ENCODE assay signal across 1 cellular context in the genomic region with DNA sequence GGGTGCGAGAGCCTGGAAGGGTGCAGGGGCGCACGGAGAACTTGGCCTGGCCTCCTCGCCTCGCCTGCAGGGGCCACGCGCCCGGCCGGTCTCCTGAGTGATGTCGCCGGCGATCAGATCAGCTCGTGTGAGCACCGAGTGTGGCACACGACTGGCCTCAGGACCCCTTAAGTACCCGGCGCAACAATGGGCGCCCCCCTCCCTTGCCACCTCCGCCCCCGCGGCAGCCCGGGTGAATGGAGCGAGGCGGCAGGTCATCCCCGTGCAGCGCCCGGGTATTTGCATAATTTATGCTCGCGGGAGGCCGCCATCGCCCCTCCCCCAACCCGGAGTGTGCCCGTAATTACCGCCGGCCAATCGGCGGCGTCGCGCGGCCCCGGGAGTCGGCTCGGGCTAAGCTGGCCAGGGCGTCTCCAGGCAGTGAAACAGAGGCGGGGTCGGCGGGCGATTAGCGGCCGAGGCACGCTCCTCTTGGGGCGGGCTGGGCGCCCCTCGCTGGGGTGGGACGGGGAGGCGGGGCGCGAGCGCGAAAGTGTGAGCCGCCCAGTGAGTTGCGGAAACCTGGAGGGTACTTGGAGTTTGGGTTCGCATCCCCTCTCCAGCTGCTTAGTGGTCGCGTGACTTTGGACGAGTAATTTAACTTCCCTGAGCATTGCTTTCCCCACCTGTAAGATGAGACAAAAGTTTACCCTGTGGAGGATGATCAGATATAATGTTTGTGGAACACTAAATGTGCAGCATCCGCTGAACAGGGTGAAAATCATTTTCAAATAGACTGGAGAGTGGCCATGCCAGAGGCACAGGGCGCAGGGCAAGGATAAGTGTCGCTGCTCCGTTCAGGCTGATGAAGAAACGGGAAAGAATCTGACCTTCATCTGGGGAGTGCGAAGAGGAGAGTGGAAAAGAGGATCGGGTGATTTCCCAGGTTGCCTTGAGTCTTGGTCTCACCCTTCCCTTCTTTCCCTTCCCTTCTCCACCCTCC.
A peak's percentile ranks its signal among the peaks of the same experiment; 100 is the strongest.
TF ChIP-seq lines count a peak whose summit lies in the region.

TSS of gene NEUROG1 (minus strand) at position 145 of the 982 bp plus-strand sequence. CDS start 274 bp downstream, outside the sequence.

TF ChIP-seq in H1, 55 proteins besides CTCF, POLR2A, EP300 and RAD21:
- TF ChIP-seq, protein P1, sequence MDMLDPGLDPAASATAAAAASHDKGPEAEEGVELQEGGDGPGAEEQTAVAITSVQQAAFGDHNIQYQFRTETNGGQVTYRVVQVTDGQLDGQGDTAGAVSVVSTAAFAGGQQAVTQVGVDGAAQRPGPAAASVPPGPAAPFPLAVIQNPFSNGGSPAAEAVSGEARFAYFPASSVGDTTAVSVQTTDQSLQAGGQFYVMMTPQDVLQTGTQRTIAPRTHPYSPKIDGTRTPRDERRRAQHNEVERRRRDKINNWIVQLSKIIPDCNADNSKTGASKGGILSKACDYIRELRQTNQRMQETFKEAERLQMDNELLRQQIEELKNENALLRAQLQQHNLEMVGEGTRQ (IDR thresholded peaks at IDR 0.05; ENCODE audit: low read length): no peak
- peak; percentile 3 for TF ChIP-seq RNF2 (IDR thresholded peaks at IDR 0.05; ENCODE audit: borderline replicate concordance, low read depth, low read length, missing control alignments, poor library complexity, severe bottlenecking)
- no peak for TF ChIP-seq TCF12 (IDR thresholded peaks at IDR 0.05; ENCODE audit: low read depth, low read length)
- 0 out of 4 replicates have a peak, but pooled peaks of 1 of the 2 experiments have one; percentile 14 for TF ChIP-seq HDAC2 (IDR thresholded peaks at IDR 0.05; ENCODE audit: borderline replicate concordance in 1 of 2, low read depth in 2 of 2, low read length in 2 of 2)
- TF ChIP-seq PHF8 (conservative IDR thresholded peaks at IDR 0.05; ENCODE audit: low read depth, low read length): no peak
- TF ChIP-seq CHD1 (IDR thresholded peaks at IDR 0.05; ENCODE audit: low read depth, low read length): no peak
- TF ChIP-seq CBX5 (IDR thresholded peaks at IDR 0.05; ENCODE audit: low read depth, low read length): no peak
- TF ChIP-seq GABPA (IDR thresholded peaks at IDR 0.05; ENCODE audit: borderline replicate concordance, insufficient read depth, low read length): no peak
- TF ChIP-seq EZH2 (IDR thresholded peaks at IDR 0.05; ENCODE audit: low read depth, low read length, severe bottlenecking): peak; percentile 26
- TF ChIP-seq, protein P2, sequence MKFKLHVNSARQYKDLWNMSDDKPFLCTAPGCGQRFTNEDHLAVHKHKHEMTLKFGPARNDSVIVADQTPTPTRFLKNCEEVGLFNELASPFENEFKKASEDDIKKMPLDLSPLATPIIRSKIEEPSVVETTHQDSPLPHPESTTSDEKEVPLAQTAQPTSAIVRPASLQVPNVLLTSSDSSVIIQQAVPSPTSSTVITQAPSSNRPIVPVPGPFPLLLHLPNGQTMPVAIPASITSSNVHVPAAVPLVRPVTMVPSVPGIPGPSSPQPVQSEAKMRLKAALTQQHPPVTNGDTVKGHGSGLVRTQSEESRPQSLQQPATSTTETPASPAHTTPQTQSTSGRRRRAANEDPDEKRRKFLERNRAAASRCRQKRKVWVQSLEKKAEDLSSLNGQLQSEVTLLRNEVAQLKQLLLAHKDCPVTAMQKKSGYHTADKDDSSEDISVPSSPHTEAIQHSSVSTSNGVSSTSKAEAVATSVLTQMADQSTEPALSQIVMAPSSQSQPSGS (IDR thresholded peaks at IDR 0.05; ENCODE audit: low read length): no peak
- TF ChIP-seq, protein P3, sequence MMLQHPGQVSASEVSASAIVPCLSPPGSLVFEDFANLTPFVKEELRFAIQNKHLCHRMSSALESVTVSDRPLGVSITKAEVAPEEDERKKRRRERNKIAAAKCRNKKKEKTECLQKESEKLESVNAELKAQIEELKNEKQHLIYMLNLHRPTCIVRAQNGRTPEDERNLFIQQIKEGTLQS (IDR thresholded peaks at IDR 0.05; ENCODE audit: insufficient read depth, low read depth, low read length): no peak
- TF ChIP-seq, protein P4, sequence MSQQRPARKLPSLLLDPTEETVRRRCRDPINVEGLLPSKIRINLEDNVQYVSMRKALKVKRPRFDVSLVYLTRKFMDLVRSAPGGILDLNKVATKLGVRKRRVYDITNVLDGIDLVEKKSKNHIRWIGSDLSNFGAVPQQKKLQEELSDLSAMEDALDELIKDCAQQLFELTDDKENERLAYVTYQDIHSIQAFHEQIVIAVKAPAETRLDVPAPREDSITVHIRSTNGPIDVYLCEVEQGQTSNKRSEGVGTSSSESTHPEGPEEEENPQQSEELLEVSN (IDR thresholded peaks at IDR 0.05): peak; percentile 92
- TF ChIP-seq SIN3A (conservative IDR thresholded peaks at IDR 0.05 in 1 of 2, IDR thresholded peaks at IDR 0.05 in 1 of 2; ENCODE audit: low read depth in 1 of 2, low read length in 2 of 2): no peak
- TF ChIP-seq CBX8 (IDR thresholded peaks at IDR 0.05; ENCODE audit: borderline replicate concordance, low read depth, low read length): no peak
- peak; percentile 55 for TF ChIP-seq ASH2L (IDR thresholded peaks at IDR 0.05; ENCODE audit: low read length)
- TF ChIP-seq BRCA1 (IDR thresholded peaks at IDR 0.05; ENCODE audit: low read depth, low read length): no peak
- TF ChIP-seq SRF (IDR thresholded peaks at IDR 0.05; ENCODE audit: low read depth, low read length): no peak
- TF ChIP-seq TAF1 (IDR thresholded peaks at IDR 0.05; ENCODE audit: low read depth, low read length): no peak
- TF ChIP-seq SP1 (IDR thresholded peaks at IDR 0.05; ENCODE audit: low read depth, low read length): no peak
- TF ChIP-seq BCL11A (IDR thresholded peaks at IDR 0.05; ENCODE audit: low read depth in 2 of 2, low read length in 2 of 2): no peak
- no peak for TF ChIP-seq RFX5 (IDR thresholded peaks at IDR 0.05; ENCODE audit: borderline replicate concordance, low read depth, low read length)
- TF ChIP-seq SAP30 (IDR thresholded peaks at IDR 0.05; ENCODE audit: insufficient read depth, insufficient replicate concordance, low read length): no peak
- 0 out of 2 replicates have a peak, but pooled peaks have one; percentile 50 for TF ChIP-seq YY1 (IDR thresholded peaks at IDR 0.05; ENCODE audit: low read depth, low read length)
- no peak for TF ChIP-seq ZNF274 (IDR thresholded peaks at IDR 0.05; ENCODE audit: borderline replicate concordance, extremely low read depth, low read length)
- no peak for TF ChIP-seq FOSL1 (IDR thresholded peaks at IDR 0.05; ENCODE audit: insufficient read depth, low read depth, low read length)
- no peak for TF ChIP-seq JUND (IDR thresholded peaks at IDR 0.05; ENCODE audit: low read length)
- no peak for TF ChIP-seq NRF1 (IDR thresholded peaks at IDR 0.05; ENCODE audit: low read depth, low read length)
- no peak for TF ChIP-seq GTF2F1 (IDR thresholded peaks at IDR 0.05; ENCODE audit: borderline replicate concordance, low read depth, low read length)
- no peak for TF ChIP-seq CREB1 (IDR thresholded peaks at IDR 0.05)
- no peak for TF ChIP-seq HDAC6 (IDR thresholded peaks at IDR 0.05; ENCODE audit: low read depth, low read length)
- no peak for TF ChIP-seq POLR2AphosphoS5 (IDR thresholded peaks at IDR 0.05; ENCODE audit: low read depth, low read length)
- TF ChIP-seq KDM5A (IDR thresholded peaks at IDR 0.05; ENCODE audit: low read length): no peak
- no peak for TF ChIP-seq JUN (IDR thresholded peaks at IDR 0.05; ENCODE audit: low read depth, low read length)
- peak; percentile 96; the same call in 1 of the 2 replicates for TF ChIP-seq EGR1 (IDR thresholded peaks at IDR 0.05; ENCODE audit: borderline replicate concordance, low read depth, low read length)
- TF ChIP-seq, protein P5, sequence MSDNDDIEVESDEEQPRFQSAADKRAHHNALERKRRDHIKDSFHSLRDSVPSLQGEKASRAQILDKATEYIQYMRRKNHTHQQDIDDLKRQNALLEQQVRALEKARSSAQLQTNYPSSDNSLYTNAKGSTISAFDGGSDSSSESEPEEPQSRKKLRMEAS (IDR thresholded peaks at IDR 0.05): peak; percentile 96
- TF ChIP-seq MAFK (IDR thresholded peaks at IDR 0.05; ENCODE audit: low read depth, low read length): peak; percentile 40; the same call in 1 of the 2 replicates
- no peak for TF ChIP-seq CHD2 (IDR thresholded peaks at IDR 0.05; ENCODE audit: low read length)
- 0 out of 2 replicates have a peak, but pooled peaks have one; percentile 18 for TF ChIP-seq BACH1 (IDR thresholded peaks at IDR 0.05; ENCODE audit: low read length)
- peak; percentile 83 for TF ChIP-seq POU5F1 (IDR thresholded peaks at IDR 0.05; ENCODE audit: low read depth, low read length)
- TF ChIP-seq NANOG (IDR thresholded peaks at IDR 0.05; ENCODE audit: insufficient read depth, low read depth, low read length, poor library complexity, severe bottlenecking): peak; percentile 70
- no peak for TF ChIP-seq SP4 (IDR thresholded peaks at IDR 0.05; ENCODE audit: low read length)
- no peak for TF ChIP-seq RBBP5 (IDR thresholded peaks at IDR 0.05; ENCODE audit: borderline replicate concordance, low read depth, low read length)
- TF ChIP-seq RXRA (IDR thresholded peaks at IDR 0.05; ENCODE audit: insufficient read depth, low read depth, low read length): no peak
- no peak for TF ChIP-seq TEAD4 (IDR thresholded peaks at IDR 0.05; ENCODE audit: low read depth, low read length)
- no peak for TF ChIP-seq SIX5 (IDR thresholded peaks at IDR 0.05; ENCODE audit: low read depth, low read length)
- peak; percentile 33 for TF ChIP-seq SUZ12 (IDR thresholded peaks at IDR 0.05; ENCODE audit: low read length)
- no peak for TF ChIP-seq CEBPB (IDR thresholded peaks at IDR 0.05; ENCODE audit: low read depth, low read length)
- peak; percentile 31 for TF ChIP-seq CTBP2 (IDR thresholded peaks at IDR 0.05; ENCODE audit: borderline replicate concordance, insufficient read depth, insufficient read length, low read length)
